25 cellular contexts compared by ENCODE assay signal in genomic region chr15:99098426-99098825, GRCh38.
"Had no signal": no experiment of that assay in that cellular context is flagged by ENCODE, and none has a peak within 500 bp of the region (broad histone marks: within the 10 kb centered on the region; RNA-seq: fewer than 3 reads in every experiment).

No MANE protein-coding gene starts in this region.

- H3K9ac ChIP-seq: SK-N-SH had no signal

- H3K4me3 ChIP-seq: breast epithelium, Peyer's patch, SJCRH30 had no signal

- H3K4me3 Mint-ChIP-seq: activated CD4-positive, alpha-beta T cell treated with anti-CD3 and anti-CD28 coated beads, Interleukin-2, amount 10 ng/mL, durations not matched to agents 24 days and 14 days; activated naive CD4-positive, alpha-beta T cell treated with anti-CD3 and anti-CD28 coated beads, Interleukin-2, amount 50 U/mL, for 24 hours; activated T-helper 1 cell treated with anti-CD3 and anti-CD28 coated beads, Interleukin-12 subunit alpha, Interleukin-12 subunit beta, Interleukin-2, Interleukin-4 antibody, amounts not matched to agents 30 ng/mL and 10 ng/mL and 1 ng/mL, durations not matched to agents 14 hours and 24 hours and 36 hours; T-helper 2 cell treated with Interferon-gamma antibody and Interleukin-4, amounts not matched to agents 5 μg/mL and 100 μg/mL, for 36 hours had no signal

- H3K36me3 Mint-ChIP-seq: activated naive CD4-positive, alpha-beta T cell treated with anti-CD3 and anti-CD28 coated beads, Interleukin-2, amount 50 U/mL, for 24 hours had no signal

- H3K4me1 Mint-ChIP-seq: activated CD4-positive, alpha-beta T cell treated with anti-CD3 and anti-CD28 coated beads, Interleukin-2, amount 10 ng/mL, durations not matched to agents 24 days and 14 days; activated naive CD4-positive, alpha-beta T cell treated with anti-CD3 and anti-CD28 coated beads, Interleukin-2, amount 50 U/mL, for 24 hours had no signal

- DNase-seq: activated CD4-positive, alpha-beta T cell treated with anti-CD3 and anti-CD28 coated beads for 1 hour; activated CD4-positive, alpha-beta T cell treated with anti-CD3 and anti-CD28 coated beads, Interleukin-2, amount 10 ng/mL, durations not matched to agents 24 days and 14 days; activated CD4-positive, alpha-beta T cell treated with anti-CD3 and anti-CD28 coated beads, Interleukin-2, amount 50 U/mL, for 48 hours; activated CD8-positive, alpha-beta memory T cell treated with anti-CD3 and anti-CD28 coated beads, Interleukin-2, amount 50 U/mL, for 48 hours; activated effector memory CD4-positive, alpha-beta T cell treated with Interleukin-2 at 50 U/mL for 16 hours; activated naive CD4-positive, alpha-beta T cell; activated T-cell treated with anti-CD3 and anti-CD28 coated beads, Interleukin-2, amount 50 U/mL, for 1 hour; aorta; KBM-7; NCI-H1048; NCI-H146; NCI-H187 treated with DMSO at 0.1 percent for 48 hours; NCI-H2081 treated with DMSO at 0.1 percent for 48 hours; NCI-H446; NCI-H524; Peyer's patch; Right ventricle myocardium superior; SJCRH30; SK-N-SH; T-helper 1 cell had no signal

- H3K9me3 Mint-ChIP-seq: activated CD4-positive, alpha-beta T cell treated with anti-CD3 and anti-CD28 coated beads, Interleukin-2, amount 10 ng/mL, durations not matched to agents 24 days and 14 days; activated naive CD4-positive, alpha-beta T cell treated with anti-CD3 and anti-CD28 coated beads, Interleukin-2, amount 50 U/mL, for 24 hours; activated T-helper 1 cell treated with anti-CD3 and anti-CD28 coated beads, Interleukin-12 subunit alpha, Interleukin-12 subunit beta, Interleukin-2, Interleukin-4 antibody, amounts not matched to agents 30 ng/mL and 10 ng/mL and 1 ng/mL, durations not matched to agents 14 hours and 24 hours and 36 hours; T-helper 2 cell treated with Interferon-gamma antibody and Interleukin-4, amounts not matched to agents 5 μg/mL and 100 μg/mL, for 36 hours had no signal

- H3K27me3 ChIP-seq: SJCRH30 had no signal

- H3K27ac ChIP-seq: breast epithelium, Peyer's patch, RWPE1, SJCRH30 had no signal

- H3K36me3 ChIP-seq: breast epithelium, Peyer's patch, SJCRH30 had no signal

- H3K9me3 ChIP-seq: breast epithelium, Peyer's patch, SJCRH30, SK-N-SH had no signal

- H3K27ac Mint-ChIP-seq: activated CD4-positive, alpha-beta T cell treated with anti-CD3 and anti-CD28 coated beads, Interleukin-2, amount 10 ng/mL, durations not matched to agents 24 days and 14 days; activated naive CD4-positive, alpha-beta T cell treated with anti-CD3 and anti-CD28 coated beads, Interleukin-2, amount 50 U/mL, for 24 hours; activated T-helper 1 cell treated with anti-CD3 and anti-CD28 coated beads, Interleukin-12 subunit alpha, Interleukin-12 subunit beta, Interleukin-2, Interleukin-4 antibody, amounts not matched to agents 30 ng/mL and 10 ng/mL and 1 ng/mL, durations not matched to agents 14 hours and 24 hours and 36 hours; T-helper 2 cell treated with Interferon-gamma antibody and Interleukin-4, amounts not matched to agents 5 μg/mL and 100 μg/mL, for 36 hours had no signal
